ENCODE assay signal across 16 cellular contexts in genomic region chr3:132593950-132594328, GRCh38. TPM values are rescaled to one million over a fixed set of nuclear protein-coding genes. Genes with fewer than 3 reads are reported as not detected.
DNase-seq lines count a peak whose midpoint lies in the region; ATAC-seq and TF ChIP-seq lines count a peak whose summit lies in the region.
"Had no signal": no experiment of that assay in that cellular context is flagged by ENCODE, and none has a peak within 500 bp of the region (broad histone marks: within the 10 kb centered on the region; RNA-seq: fewer than 3 reads in every experiment).

No MANE protein-coding gene starts in this region.

- peak overlapping the region; percentile 30 for H3K9ac ChIP-seq in mammary epithelial cell (ENCODE audit: insufficient read depth, low read length)
- H3K9ac ChIP-seq: BLaER1 treated with 17β-estradiol and CSF1 and Interleukin-3, amounts not matched to agents 10 nM and 100 nM had no signal

- DNase-seq in AG08395 (ENCODE audit: low spot score) (peak; percentile 72), NCI-H226 (peak; percentile 58), mammary epithelial cell (peak; percentile 90), kidney tubule cell (ENCODE audit: low spot score) (peak; percentile 64), anterior cingulate cortex (lab: John Stamatoyannopoulos, UW) (no peak), SKM-1 (lab: John Stamatoyannopoulos, UW; ENCODE audit: unreplicated experiment) (no peak), G401 (ENCODE audit: low spot score) (no peak)
- DNase-seq: activated CD4-positive, alpha-beta T cell treated with anti-CD3 and anti-CD28 coated beads, Interleukin-2, amount 50 U/mL, for 1 hour; activated naive CD4-positive, alpha-beta T cell treated with anti-CD3 and anti-CD28 coated beads for 36 hours; left cardiac atrium; MM.1S; NCI-H524; ovary had no signal

- peak overlapping the region; percentile 58 for H3K4me2 ChIP-seq in mammary epithelial cell (ENCODE audit: insufficient read depth, low read depth, low read length)

- in situ Hi-C loops in mammary epithelial cell (cut with MboI; ENCODE audit: low sequenced_read_pairs in 2 of 2), result no loop called here
- in situ Hi-C loops in G401 (cut with HindIII; ENCODE audit: low sequenced_read_pairs), result no loop called here

- dilution Hi-C loops in mammary epithelial cell (cut with HindIII; ENCODE audit: low sequenced_read_pairs), result no loop called here

- H3K79me2 ChIP-seq in mammary epithelial cell (ENCODE audit: insufficient read depth, low read length), result no peaks in the 10 kb centered on the region

- CTCF ChIA-PET in mammary epithelial cell (lab: Charles Lee; ENCODE audit: low non-redundant PET), result interaction anchor here (0.5 kb wide), 1 partner anchor 58 kb away, joined by 4 read pairs; no protein-coding TSS in a partner anchor

- H3K9me3 ChIP-seq in mammary epithelial cell (replicated peaks; ENCODE audit: insufficient read depth, low read length), result no peaks in the 10 kb centered on the region
- H3K9me3 ChIP-seq: ovary had no signal

- H3K4me3 ChIP-seq in mammary epithelial cell (replicated peaks in 1 of 3; ENCODE audit: insufficient read depth in 1 of 3, low read depth in 2 of 3, low read length in 3 of 3), result no peak overlapping the region
- H3K4me3 ChIP-seq: BLaER1 treated with 17β-estradiol and CSF1 and Interleukin-3, amounts not matched to agents 10 nM and 100 nM; ovary had no signal

- no TSS peak for BruUV-seq in mammary epithelial cell (replicated peaks; lab: Mats Ljungman, UMichigan)

- no peaks in the 10 kb centered on the region for H4K20me1 ChIP-seq in mammary epithelial cell (ENCODE audit: insufficient read depth, low read length)
- H4K20me1 ChIP-seq: BLaER1 treated with 17β-estradiol and CSF1 and Interleukin-3, amounts not matched to agents 10 nM and 100 nM had no signal

- peak overlapping the region; percentile 88 for H3K27ac ChIP-seq in mammary epithelial cell (ENCODE audit: insufficient read depth, low read depth, low read length)
- H3K27ac ChIP-seq: ovary had no signal

- H3K27me3 ChIP-seq in mammary epithelial cell (ENCODE audit: insufficient read depth, low read length), result no peaks in the 10 kb centered on the region
- H3K27me3 ChIP-seq: BLaER1 treated with 17β-estradiol and CSF1 and Interleukin-3, amounts not matched to agents 10 nM and 100 nM; ovary had no signal

- H3K36me3 ChIP-seq in mammary epithelial cell (ENCODE audit: insufficient read depth, low read length), result no peaks in the 10 kb centered on the region
- H3K36me3 ChIP-seq: ovary had no signal

- WGBS in mammary epithelial cell (ENCODE audit: low coverage, missing lambda C conversion rate), result 7% methylated on average over 3 of the region's 3 CpGs

- TF ChIP-seq CTCF in mammary epithelial cell (conservative IDR thresholded peaks at IDR 0.05 in 1 of 2, IDR thresholded peaks at IDR 0.05 in 1 of 2; ENCODE audit: extremely low read depth in 1 of 2, insufficient read depth in 1 of 2, low read depth in 1 of 2, low read length in 2 of 2), result no peak

- no peak for ATAC-seq in GM19452 (IDR thresholded peaks at IDR 0.05; ENCODE audit: unreplicated experiment)

- intact Hi-C loops in mammary epithelial cell (cut with micrococcal nuclease), result loop anchor here (2.0 kb wide), 1 partner anchor 49 kb away; no protein-coding TSS in a partner anchor

- peak overlapping the region; percentile 86 for H2AFZ ChIP-seq in mammary epithelial cell (ENCODE audit: low read depth, low read length)

- peaks cover 22% of the 10 kb centered on the region for H3K4me1 ChIP-seq in mammary epithelial cell (ENCODE audit: insufficient read depth, low read length)

RNA-seq across cellular contexts. Expression of gene ACKR4, which starts 3.1 kb away (rescaled TPM):
- total RNA-seq in mammary epithelial cell, result under 1 TPM in 1 of 2 donors, not detected in 1; 0.17 TPM
- 0.02 TPM for polyA plus RNA-seq in mammary epithelial cell
- not detected for polyA minus RNA-seq in mammary epithelial cell
- not detected in 2 replicates for total RNA-seq in G401 (2014; rRNA removed; shearing (Covaris generic))
- total RNA-seq: activated naive CD4-positive, alpha-beta T cell treated with anti-CD3 and anti-CD28 coated beads for 36 hours; epithelial cell of proximal tubule had no signal

Comparison
In these comparisons a context has a peak if more than half of its experiments do, and no peak if none do; other contexts are left out.
1. DNase-seq: peak in AG08395 (single experiment), NCI-H226 (single experiment), mammary epithelial cell (single experiment) and kidney tubule cell (single experiment); none in anterior cingulate cortex (0 of 58), SKM-1 (single experiment) and G401 (single experiment).